Comparison of ENCODE assay signal across 16 cellular contexts in the genomic region with DNA sequence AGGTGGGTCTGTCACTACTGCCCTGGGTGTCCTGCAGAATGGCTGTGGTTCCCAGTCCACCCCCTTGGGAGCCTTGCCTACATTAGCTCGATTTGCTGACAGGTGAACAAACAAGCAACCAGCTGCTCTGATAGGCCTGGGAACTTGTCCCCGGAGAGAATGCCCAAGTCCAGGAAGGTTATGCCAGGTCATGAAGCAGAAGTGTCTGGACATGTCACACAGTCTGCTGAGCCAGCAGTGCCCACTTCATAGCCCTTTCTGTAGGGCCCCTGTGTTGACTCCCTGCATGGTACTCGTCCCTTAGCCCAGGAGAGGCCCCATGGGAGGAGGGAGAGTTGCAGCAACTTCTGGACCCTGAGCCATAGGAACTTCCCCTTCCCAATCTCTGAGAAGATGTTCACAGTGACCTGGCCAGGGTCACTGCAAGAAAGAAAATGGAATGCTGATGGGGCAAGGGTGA. TPM values are rescaled to one million over a fixed set of nuclear protein-coding genes. Genes with fewer than 3 reads are reported as not detected.
A peak's percentile ranks its signal among the peaks of the same experiment; 100 is the strongest.
DNase-seq lines count a peak whose midpoint lies in the region; ATAC-seq and TF ChIP-seq lines count a peak whose summit lies in the region.
"Had no signal": no experiment of that assay in that cellular context is flagged by ENCODE, and none has a peak within 500 bp of the region (broad histone marks: within the 10 kb centered on the region; RNA-seq: fewer than 3 reads in every experiment).

No MANE protein-coding gene starts in this region.

- no peaks in the 10 kb centered on the region for H3K27me3 ChIP-seq in skeletal muscle tissue (ENCODE audit: control insufficient read depth in 3 of 3, insufficient read depth in 3 of 3, low read length in 3 of 3)
- H3K27me3 ChIP-seq: left lung had no signal

- no peaks in the 10 kb centered on the region for H3K36me3 ChIP-seq in skeletal muscle tissue (ENCODE audit: control insufficient read depth in 3 of 3, insufficient read depth in 3 of 3, low read length in 3 of 3)
- H3K36me3 ChIP-seq: left lung had no signal

- no peaks in the 10 kb centered on the region for H3K36me3 Mint-ChIP-seq in glutamatergic neuron (ENCODE audit: unreplicated experiment)

- ATAC-seq in HG03095 (IDR thresholded peaks at IDR 0.05; ENCODE audit: unreplicated experiment) = no peak
- ATAC-seq: left lung, T-helper 17 cell had no signal

- peak overlapping the region; percentile 68 for H3K27ac ChIP-seq in skeletal muscle tissue (ENCODE audit: low read depth, low read length)
- H3K27ac ChIP-seq: left lung had no signal

- peaks cover 1% of the 10 kb centered on the region for H3K27me3 Mint-ChIP-seq in glutamatergic neuron (ENCODE audit: unreplicated experiment)
- H3K27me3 Mint-ChIP-seq: T-helper 17 cell had no signal

- peaks cover 44% of the 10 kb centered on the region for H3K4me1 Mint-ChIP-seq in glutamatergic neuron (ENCODE audit: low read depth, unreplicated experiment)

- peak; percentile 41 for DNase-seq in NCI-H2107 treated with DMSO at 0.1 percent for 48 hours (lab: John Stamatoyannopoulos, UW; ENCODE audit: unreplicated experiment)
- DNase-seq in NCI-H2107 (lab: John Stamatoyannopoulos, UW) = no peak
- peak; percentile 80 for DNase-seq in NCI-H510A (lab: John Stamatoyannopoulos, UW)
- DNase-seq in glomerular visceral epithelial cell (ENCODE audit: extremely low spot score) = peak; percentile 13
- no peak for DNase-seq in activated T-cell treated with anti-CD3 and anti-CD28 coated beads, Interleukin-2, amount 50 U/mL, for 48 hours
- DNase-seq in glutamatergic neuron = no peak
- DNase-seq: activated CD4-positive, alpha-beta T cell treated with anti-CD3 and anti-CD28 coated beads, Interleukin-2, amount 50 U/mL, for 1 hour; activated effector memory CD4-positive, alpha-beta T cell treated with Interleukin-2 at 50 U/mL for 16 hours; endodermal cell; left lung; MM.1S; stimulated activated CD4-positive, alpha-beta T cell treated with anti-CD3 and anti-CD28 coated beads, Interleukin-12 subunit alpha, Interleukin-12 subunit beta, amount 100 ng/mL, for 4 hours; T-helper 17 cell had no signal

- peak overlapping the region; percentile 15 to 44 (median 17) for H3K4me3 ChIP-seq in skeletal muscle tissue (ENCODE audit: low read length in 3 of 3)
- H3K4me3 ChIP-seq: GM23338, left lung had no signal

- H3K9ac ChIP-seq in skeletal muscle tissue (ENCODE audit: low read depth in 1 of 3, low read length in 3 of 3) = no peak overlapping the region

- no peaks in the 10 kb centered on the region for H3K9me3 ChIP-seq in skeletal muscle tissue (ENCODE audit: control insufficient read depth in 3 of 3, low read length in 3 of 3)
- H3K9me3 ChIP-seq: left lung had no signal

- no peak overlapping the region for H3K4me3 Mint-ChIP-seq in glutamatergic neuron (ENCODE audit: unreplicated experiment)
- H3K4me3 Mint-ChIP-seq: endodermal cell, GM23338, T-helper 17 cell had no signal

- peaks cover 51 to 69% (median 59%) of the 10 kb centered on the region in 3 donors for H3K4me1 ChIP-seq in skeletal muscle tissue (ENCODE audit: control insufficient read depth in 3 of 3, insufficient read depth in 3 of 3, low read length in 3 of 3)

- H3K27ac Mint-ChIP-seq in glutamatergic neuron (ENCODE audit: unreplicated experiment) = no peak overlapping the region
- H3K27ac Mint-ChIP-seq: endodermal cell, GM23338, T-helper 17 cell had no signal

- no peaks in the 10 kb centered on the region for H3K9me3 Mint-ChIP-seq in glutamatergic neuron (ENCODE audit: unreplicated experiment)
- H3K9me3 Mint-ChIP-seq: GM23338 had no signal

- no peak for TF ChIP-seq CTCF in glutamatergic neuron (IDR thresholded peaks at IDR 0.05; ENCODE audit: partially characterized antibody, unreplicated experiment)

RNA-seq across cellular contexts. Expression of gene UCK2, which starts 31.0 kb away (rescaled TPM):
- total RNA-seq in skeletal muscle tissue = 26.1 TPM
- total RNA-seq in glutamatergic neuron (ENCODE audit: unreplicated experiment) = 29.9 TPM

Comparison
In these comparisons a context has a peak if more than half of its experiments do, and no peak if none do; other contexts are left out.
1. DNase-seq: peak in NCI-H2107 treated with DMSO at 0.1 percent for 48 hours (single experiment), NCI-H510A (single experiment) and glomerular visceral epithelial cell (single experiment); none in NCI-H2107 (single experiment), activated T-cell treated with anti-CD3 and anti-CD28 coated beads, Interleukin-2, amount 50 U/mL, for 48 hours (0 of 2) and glutamatergic neuron (single experiment).